Comparison of ENCODE assay signal across 1 cellular context in genomic region chr19:36014029-36014924, GRCh38.
TF ChIP-seq lines count a peak whose summit lies in the region.

TSS of gene ALKBH6 (minus strand) at chr19:36014213. CDS start at chr19:36013397, 816 bp downstream.

TF ChIP-seq in GM12878, 131 proteins besides CTCF, POLR2A, EP300 and RAD21 (continued from another document):
- TF ChIP-seq GATAD2B (conservative IDR thresholded peaks at IDR 0.05; ENCODE audit: low read depth) (0 out of 2 replicates have a peak, but pooled peaks have one; percentile 26), ZBTB4 (CRISPR knock-in tag; IDR thresholded peaks at IDR 0.05) (no peak), KDM1A (IDR thresholded peaks at IDR 0.05; ENCODE audit: borderline replicate concordance) (no peak), CUX1 (IDR thresholded peaks at IDR 0.05; ENCODE audit: insufficient replicate concordance, low read depth, low read length) (no peak), ZNF592 (IDR thresholded peaks at IDR 0.05) (no peak), RFX5 (IDR thresholded peaks at IDR 0.05; ENCODE audit: low read depth, low read length) (peak; percentile 69; the same call in 1 of the 2 replicates), IKZF2 (IDR thresholded peaks at IDR 0.05) (peak; percentile 63 to 69), ATF2 (IDR thresholded peaks at IDR 0.05; ENCODE audit: low read length) (no peak), CREB1 (IDR thresholded peaks at IDR 0.05; ENCODE audit: low read depth) (peak; percentile 87), ZNF687 (IDR thresholded peaks at IDR 0.05) (no peak), SPI1 (IDR thresholded peaks at IDR 0.05; ENCODE audit: borderline replicate concordance, insufficient read depth, low read depth, low read length) (peak; percentile 26; the same call in 1 of the 2 replicates), ZZZ3 (IDR thresholded peaks at IDR 0.05; ENCODE audit: control insufficient read depth, insufficient read length, low read depth) (no peak), CBX3 (IDR thresholded peaks at IDR 0.05; ENCODE audit: borderline replicate concordance, low read depth) (no peak), BMI1 (IDR thresholded peaks at IDR 0.05; ENCODE audit: borderline replicate concordance) (no peak), RELA (IDR thresholded peaks at IDR 0.05; ENCODE audit: borderline replicate concordance, partially characterized antibody) (no peak), ATF3 (IDR thresholded peaks at IDR 0.05; ENCODE audit: borderline replicate concordance, extremely low read depth, low read depth, low read length) (no peak), CHD1 (IDR thresholded peaks at IDR 0.05; ENCODE audit: low read depth, low read length) (no peak), ZBTB11 (CRISPR knock-in tag; IDR thresholded peaks at IDR 0.05) (no peak), JUND (IDR thresholded peaks at IDR 0.05; ENCODE audit: low read depth, low read length) (no peak), TBL1XR1 (IDR thresholded peaks at IDR 0.05; ENCODE audit: low read depth, low read length) (no peak), ZNF622 (IDR thresholded peaks at IDR 0.05) (no peak), FOS (IDR thresholded peaks at IDR 0.05; ENCODE audit: borderline replicate concordance, extremely low read depth, insufficient read length) (peak; percentile 62), IKZF1 (conservative IDR thresholded peaks at IDR 0.05) (peak; percentile 90), NR2C1 (IDR thresholded peaks at IDR 0.05) (no peak), SREBF2 (IDR thresholded peaks at IDR 0.05; ENCODE audit: low read length) (no peak), MTA3 (IDR thresholded peaks at IDR 0.05; ENCODE audit: borderline replicate concordance, low read length) (no peak), MEF2B (IDR thresholded peaks at IDR 0.05; ENCODE audit: partially characterized antibody, poor library complexity, severe bottlenecking) (peak; percentile 15), CBFB (IDR thresholded peaks at IDR 0.05; ENCODE audit: low read depth) (peak; percentile 29; the same call in 1 of the 2 replicates), USF1 (IDR thresholded peaks at IDR 0.05; ENCODE audit: borderline replicate concordance, extremely low read length, insufficient read depth, low read depth, low read length) (no peak), NR2C2 (IDR thresholded peaks at IDR 0.05; ENCODE audit: borderline replicate concordance, control insufficient read depth, insufficient read length, low read depth) (no peak)
